In the genomic region with DNA sequence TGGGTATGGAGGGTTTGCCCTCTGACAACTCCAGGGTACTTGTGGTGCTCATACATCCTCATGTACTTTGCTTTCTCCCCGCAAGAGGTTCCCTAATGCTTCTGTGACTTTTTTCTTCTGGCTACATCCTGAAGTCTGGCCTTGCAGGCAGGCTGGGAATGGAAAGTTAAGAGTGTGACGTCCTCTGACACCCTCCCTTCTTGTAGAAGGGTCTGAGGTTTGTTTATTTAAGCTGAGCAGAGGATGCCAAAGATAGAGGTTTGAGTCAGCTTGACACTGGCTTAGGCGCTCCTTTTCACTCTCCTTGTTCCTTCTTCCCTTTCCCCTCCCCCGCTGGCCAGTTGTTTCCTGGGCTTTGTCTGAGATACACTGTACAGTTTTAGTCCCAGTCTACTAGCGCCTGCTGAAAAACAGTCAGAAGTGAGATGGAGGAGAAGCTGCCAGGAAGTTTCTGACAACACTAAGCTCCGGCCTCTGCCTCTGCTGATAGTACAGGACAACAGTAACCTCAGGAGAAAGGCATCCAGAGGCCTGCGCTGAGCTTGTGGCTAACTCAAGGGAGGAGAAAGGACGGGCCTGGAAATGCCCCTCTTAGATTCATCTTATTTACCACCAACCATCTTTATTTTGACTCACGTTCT, we compare ENCODE assay signal across 8 cellular contexts. TPM values are rescaled to one million over a fixed set of nuclear protein-coding genes. Genes with fewer than 3 reads are reported as not detected.
DNase-seq lines count a peak whose midpoint lies in the region; ATAC-seq and TF ChIP-seq lines count a peak whose summit lies in the region.

A gene with protein sequence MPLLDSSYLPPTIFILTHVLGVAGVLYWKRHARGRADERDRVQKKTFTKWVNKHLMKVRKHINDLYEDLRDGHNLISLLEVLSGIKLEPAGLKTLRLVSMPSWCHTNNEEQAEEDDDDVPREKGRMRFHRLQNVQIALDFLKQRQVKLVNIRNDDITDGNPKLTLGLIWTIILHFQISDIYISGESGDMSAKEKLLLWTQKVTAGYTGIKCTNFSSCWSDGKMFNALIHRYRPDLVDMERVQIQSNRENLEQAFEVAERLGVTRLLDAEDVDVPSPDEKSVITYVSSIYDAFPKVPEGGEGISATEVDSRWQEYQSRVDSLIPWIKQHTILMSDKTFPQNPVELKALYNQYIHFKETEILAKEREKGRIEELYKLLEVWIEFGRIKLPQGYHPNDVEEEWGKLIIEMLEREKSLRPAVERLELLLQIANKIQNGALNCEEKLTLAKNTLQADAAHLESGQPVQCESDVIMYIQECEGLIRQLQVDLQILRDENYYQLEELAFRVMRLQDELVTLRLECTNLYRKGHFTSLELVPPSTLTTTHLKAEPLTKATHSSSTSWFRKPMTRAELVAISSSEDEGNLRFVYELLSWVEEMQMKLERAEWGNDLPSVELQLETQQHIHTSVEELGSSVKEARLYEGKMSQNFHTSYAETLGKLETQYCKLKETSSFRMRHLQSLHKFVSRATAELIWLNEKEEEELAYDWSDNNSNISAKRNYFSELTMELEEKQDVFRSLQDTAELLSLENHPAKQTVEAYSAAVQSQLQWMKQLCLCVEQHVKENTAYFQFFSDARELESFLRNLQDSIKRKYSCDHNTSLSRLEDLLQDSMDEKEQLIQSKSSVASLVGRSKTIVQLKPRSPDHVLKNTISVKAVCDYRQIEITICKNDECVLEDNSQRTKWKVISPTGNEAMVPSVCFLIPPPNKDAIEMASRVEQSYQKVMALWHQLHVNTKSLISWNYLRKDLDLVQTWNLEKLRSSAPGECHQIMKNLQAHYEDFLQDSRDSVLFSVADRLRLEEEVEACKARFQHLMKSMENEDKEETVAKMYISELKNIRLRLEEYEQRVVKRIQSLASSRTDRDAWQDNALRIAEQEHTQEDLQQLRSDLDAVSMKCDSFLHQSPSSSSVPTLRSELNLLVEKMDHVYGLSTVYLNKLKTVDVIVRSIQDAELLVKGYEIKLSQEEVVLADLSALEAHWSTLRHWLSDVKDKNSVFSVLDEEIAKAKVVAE (N-terminal part only) (plus strand): TSS at position 255 of the 641 bp plus-strand sequence. CDS start 328 bp downstream, at position 583.

- peak within 1 kb of the TSS; percentile 88 to 96 for H3K27ac ChIP-seq in thoracic aorta

- DNase-seq in GDM1 (lab: John Stamatoyannopoulos, UW) (peak; percentile 79), MG63 (peak; percentile 85), epithelial cell of proximal tubule (ENCODE audit: low read depth) (no peak), thoracic aorta (ENCODE audit: low spot score) (peak; percentile 61), NCI-H345 (lab: John Stamatoyannopoulos, UW) (no peak)
- DNase-seq in activated CD8-positive, alpha-beta memory T cell treated with anti-CD3 and anti-CD28 coated beads for 24 hours, result peak; percentile 76

- ATAC-seq in thoracic aorta (ENCODE audit: insufficient number of reproducible peaks, low FRiP score, low read depth), result peak; percentile 88
- ATAC-seq in GM18519 (IDR thresholded peaks at IDR 0.05; ENCODE audit: low FRiP score, unreplicated experiment), result no peak

- peak; percentile 37 for TF ChIP-seq CTCF in epithelial cell of proximal tubule (conservative IDR thresholded peaks at IDR 0.05; ENCODE audit: low read depth, low read length)
- TF ChIP-seq CTCF in thoracic aorta (IDR thresholded peaks at IDR 0.05), result peak; percentile 72

- H3K4me1 ChIP-seq in mononuclear cell (ENCODE audit: insufficient read depth, low read length) (peaks cover 29% of the 10 kb centered on the region), thoracic aorta (ENCODE audit: control insufficient read depth in 1 of 2, low read depth in 2 of 2) (peaks cover 22 to 37% of the 10 kb centered on the region in 2 donors)

- H3K36me3 ChIP-seq in MG63 (no peaks in the 10 kb centered on the region), thoracic aorta (no peaks in the 10 kb centered on the region)

- H3K27me3 ChIP-seq in MG63 (no peaks in the 10 kb centered on the region), mononuclear cell (ENCODE audit: insufficient read depth, low read length) (no peaks in the 10 kb centered on the region), thoracic aorta (replicated peaks; ENCODE audit: insufficient read depth) (no peaks in the 10 kb centered on the region)

- H3K4me3 ChIP-seq in MG63, result peak within 1 kb of the TSS; percentile 37
- peak within 1 kb of the TSS; percentile 31 for H3K4me3 ChIP-seq in epithelial cell of proximal tubule (ENCODE audit: low read depth, low read length)
- peak within 1 kb of the TSS; percentile 48 for H3K4me3 ChIP-seq in mononuclear cell (ENCODE audit: low read length)
- peak within 1 kb of the TSS; percentile 67 for H3K4me3 ChIP-seq in thoracic aorta

- H3K9me3 ChIP-seq in MG63, result no peaks in the 10 kb centered on the region
- no peaks in the 10 kb centered on the region for H3K9me3 ChIP-seq in mononuclear cell (ENCODE audit: low read depth, low read length)
- no peaks in the 10 kb centered on the region for H3K9me3 ChIP-seq in thoracic aorta

RNA-seq across cellular contexts. Expression of the gene that starts here (rescaled TPM):
- total RNA-seq in MG63 (2014; rRNA removed; shearing (Covaris generic); ENCODE audit: low replicate concordance), result 51.9 and 68.1 TPM in 2 replicates
- total RNA-seq in epithelial cell of proximal tubule, result 185 and 296 TPM in 2 replicates
- 218 TPM for total RNA-seq in mononuclear cell
- total RNA-seq in thoracic aorta, result 100 to 1,000 TPM; 604 to 650 TPM

Comparison
In these comparisons a context has a peak if more than half of its experiments do, and no peak if none do; other contexts are left out.
1. DNase-seq: peak in GDM1 (single experiment), MG63 (single experiment), activated CD8-positive, alpha-beta memory T cell treated with anti-CD3 and anti-CD28 coated beads for 24 hours (single experiment) and thoracic aorta (single experiment); none in epithelial cell of proximal tubule (single experiment) and NCI-H345 (single experiment).
2. Peak in every context shown above with its lines, with median percentiles within 50 percentile points of each other: H3K4me3 ChIP-seq.